In the genomic region with DNA sequence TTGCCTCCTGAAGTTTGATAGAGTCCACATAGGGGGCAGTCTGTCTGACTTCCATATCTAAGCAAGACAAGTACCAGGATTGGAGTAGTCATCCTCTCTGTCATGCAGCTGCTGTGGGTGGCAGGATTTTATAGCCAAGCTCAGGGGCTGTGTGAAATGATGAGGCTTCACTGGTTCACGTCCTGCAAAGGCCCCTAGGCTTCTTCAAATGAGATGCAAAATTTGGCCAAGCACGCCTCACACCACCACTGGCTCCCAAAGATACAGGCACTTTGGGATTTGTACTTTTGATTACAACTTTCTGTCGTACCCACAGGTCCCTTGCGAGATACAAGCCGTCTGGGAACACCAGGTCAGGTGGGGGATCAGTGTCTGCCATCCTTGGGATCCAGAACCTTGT, we compare ENCODE assay signal across 22 cellular contexts.
"Had no signal": no experiment of that assay in that cellular context is flagged by ENCODE, and none has a peak within 500 bp of the region (broad histone marks: within the 10 kb centered on the region; RNA-seq: fewer than 3 reads in every experiment).

No MANE protein-coding gene starts in this region.

- H3K27me3 ChIP-seq: colonic mucosa, heart right ventricle, neural progenitor cell, pancreas, right lobe of liver, testis, tibial nerve, upper lobe of right lung had no signal

- H3K27ac Mint-ChIP-seq: natural killer cell treated with Interleukin-12 subunit alpha and Interleukin-12 subunit beta and Interleukin-15 and Interleukin-18, amount 100 ng/mL, for 72 hours; neural progenitor cell; stimulated activated effector memory CD8-positive, alpha-beta T cell treated with anti-CD3 and anti-CD28 coated beads, Interleukin-12 subunit alpha, Interleukin-12 subunit beta, amount 100 ng/mL, for 72 hours; stimulated activated naive CD8-positive, alpha-beta T cell treated with anti-CD3 and anti-CD28 coated beads, Interleukin-15, amount 100 ng/mL, for 72 hours had no signal

- H3K36me3 ChIP-seq: colonic mucosa, heart right ventricle, neural progenitor cell, pancreas, prostate gland, right lobe of liver, tibial nerve, upper lobe of right lung had no signal

- FAIRE-seq: frontal cortex, islet of Langerhans, pancreas had no signal

- H3K27ac ChIP-seq: colonic mucosa, heart right ventricle, neural progenitor cell, pancreas, prostate gland, right lobe of liver, testis, tibial nerve, upper lobe of right lung had no signal

- H3K9me3 ChIP-seq: colonic mucosa, mucosa of descending colon, pancreas, prostate gland, right lobe of liver, testis, tibial nerve had no signal

- ATAC-seq: heart right ventricle; mucosa of descending colon; pancreas; right lobe of liver; stimulated activated effector memory CD8-positive, alpha-beta T cell treated with anti-CD3 and anti-CD28 coated beads, Interleukin-12 subunit alpha, Interleukin-12 subunit beta, amount 100 ng/mL, for 72 hours; stimulated activated naive CD8-positive, alpha-beta T cell treated with anti-CD3 and anti-CD28 coated beads, Interleukin-15, amount 100 ng/mL, for 72 hours; upper lobe of right lung had no signal

- H3K36me3 Mint-ChIP-seq: natural killer cell treated with Interleukin-12 subunit alpha and Interleukin-12 subunit beta and Interleukin-15 and Interleukin-18, amount 100 ng/mL, for 72 hours; neural progenitor cell; stimulated activated effector memory CD8-positive, alpha-beta T cell treated with anti-CD3 and anti-CD28 coated beads, Interleukin-12 subunit alpha, Interleukin-12 subunit beta, amount 100 ng/mL, for 72 hours had no signal

- H3K4me3 Mint-ChIP-seq: natural killer cell treated with Interleukin-12 subunit alpha and Interleukin-12 subunit beta and Interleukin-15 and Interleukin-18, amount 100 ng/mL, for 72 hours; neural progenitor cell; stimulated activated effector memory CD8-positive, alpha-beta T cell treated with anti-CD3 and anti-CD28 coated beads, Interleukin-12 subunit alpha, Interleukin-12 subunit beta, amount 100 ng/mL, for 72 hours; stimulated activated naive CD8-positive, alpha-beta T cell treated with anti-CD3 and anti-CD28 coated beads, Interleukin-15, amount 100 ng/mL, for 72 hours had no signal

- H3K9me3 Mint-ChIP-seq: natural killer cell treated with Interleukin-12 subunit alpha and Interleukin-12 subunit beta and Interleukin-15 and Interleukin-18, amount 100 ng/mL, for 72 hours; neural progenitor cell had no signal

- H3K4me3 ChIP-seq: colonic mucosa, heart right ventricle, mucosa of descending colon, neural progenitor cell, pancreas, prostate gland, right lobe of liver, testis, tibial nerve, upper lobe of right lung had no signal

- H3K4me2 ChIP-seq: neural progenitor cell had no signal

- H3K4me1 Mint-ChIP-seq: neural progenitor cell; stimulated activated effector memory CD8-positive, alpha-beta T cell treated with anti-CD3 and anti-CD28 coated beads, Interleukin-12 subunit alpha, Interleukin-12 subunit beta, amount 100 ng/mL, for 72 hours; stimulated activated naive CD8-positive, alpha-beta T cell treated with anti-CD3 and anti-CD28 coated beads, Interleukin-15, amount 100 ng/mL, for 72 hours had no signal

- H2AFZ ChIP-seq: neural progenitor cell had no signal

- H3K4me1 ChIP-seq: colonic mucosa, neural progenitor cell, pancreas, prostate gland, right lobe of liver, testis, tibial nerve, upper lobe of right lung had no signal

- DNase-seq: colonic mucosa; dermis blood vessel endothelial cell; effector CD4-positive, alpha-beta T cell; heart right ventricle; hypothalamus; kidney glomerular epithelial cell; mucosa of descending colon; nucleus accumbens; pancreas; right lobe of liver; stimulated activated CD4-positive, alpha-beta T cell treated with anti-CD3 and anti-CD28 coated beads, Interleukin-4, amount 100 ng/mL, for 1 hour; stimulated activated CD8-positive, alpha-beta memory T cell treated with anti-CD3 and anti-CD28 coated beads, Interleukin-4, amount 100 ng/mL, for 48 hours; stimulated activated naive CD8-positive, alpha-beta T cell treated with anti-CD3 and anti-CD28 coated beads, Interleukin-15, amount 100 ng/mL, for 72 hours; testis; upper lobe of right lung had no signal

- H3K9ac ChIP-seq: neural progenitor cell had no signal

- H3K27me3 Mint-ChIP-seq: stimulated activated naive CD8-positive, alpha-beta T cell treated with anti-CD3 and anti-CD28 coated beads, Interleukin-15, amount 100 ng/mL, for 72 hours had no signal
